Comparison of ENCODE assay signal across 20 cellular contexts in genomic region chr6:20098267-20098876, GRCh38.
"Had no signal": no experiment of that assay in that cellular context is flagged by ENCODE, and none has a peak within 500 bp of the region (broad histone marks: within the 10 kb centered on the region; RNA-seq: fewer than 3 reads in every experiment).

No MANE protein-coding gene starts in this region.

- H3K36me3 ChIP-seq: gastrocnemius medialis, pancreas had no signal

- H3K4me3 Mint-ChIP-seq: activated B cell treated with CpG ODN at 0.5 μM for 24 hours; activated CD4-positive, alpha-beta memory T cell treated with anti-CD3 and anti-CD28 coated beads for 36 hours; activated CD4-positive, alpha-beta T cell treated with anti-CD3 and anti-CD28 coated beads for 36 hours; activated naive CD8-positive, alpha-beta T cell treated with anti-CD3 and anti-CD28 coated beads for 36 hours; natural killer cell had no signal

- H3K36me3 Mint-ChIP-seq: activated naive CD8-positive, alpha-beta T cell treated with anti-CD3 and anti-CD28 coated beads for 36 hours; natural killer cell had no signal

- DNase-seq: activated B cell treated with CpG ODN at 0.5 μM for 24 hours; activated CD4-positive, alpha-beta memory T cell treated with anti-CD3 and anti-CD28 coated beads for 36 hours; activated CD4-positive, alpha-beta T cell treated with anti-CD3 and anti-CD28 coated beads for 36 hours; activated naive CD4-positive, alpha-beta T cell treated with Interleukin-2 at 50 U/mL for 16 hours; activated naive CD8-positive, alpha-beta T cell treated with anti-CD3 and anti-CD28 coated beads for 36 hours; activated T-cell treated with anti-CD3 and anti-CD28 coated beads, Interleukin-2, amount 50 U/mL, for 48 hours; gastrocnemius medialis; head of caudate nucleus; hypothalamus; midbrain; natural killer cell; pancreas; stimulated activated CD4-positive, alpha-beta T cell treated with anti-CD3 and anti-CD28 coated beads, Interleukin-15, amount 100 ng/mL, for 24 hours; stimulated activated CD8-positive, alpha-beta memory T cell treated with anti-CD3 and anti-CD28 coated beads, Interleukin-4, amount 100 ng/mL, for 48 hours; stimulated activated naive CD4-positive, alpha-beta T cell; T1000; tibial artery had no signal

- H3K4me1 ChIP-seq: pancreas, tibial artery had no signal

- H3K27ac Mint-ChIP-seq: activated B cell treated with CpG ODN at 0.5 μM for 24 hours; activated CD4-positive, alpha-beta memory T cell treated with anti-CD3 and anti-CD28 coated beads for 36 hours; activated CD4-positive, alpha-beta T cell treated with anti-CD3 and anti-CD28 coated beads for 36 hours; activated naive CD8-positive, alpha-beta T cell treated with anti-CD3 and anti-CD28 coated beads for 36 hours; natural killer cell had no signal

- H3K4me3 ChIP-seq: gastrocnemius medialis, pancreas, smooth muscle cell, tibial artery had no signal

- H3K4me2 ChIP-seq: smooth muscle cell had no signal

- H3K9me3 ChIP-seq: gastrocnemius medialis, neutrophil, pancreas, tibial artery had no signal

- H3K27ac ChIP-seq: gastrocnemius medialis, neutrophil, pancreas, tibial artery had no signal

- ATAC-seq: activated CD4-positive, alpha-beta T cell treated with anti-CD3 and anti-CD28 coated beads for 36 hours; gastrocnemius medialis; natural killer cell; pancreas; sciatic nerve had no signal

- H3K27me3 Mint-ChIP-seq: activated B cell treated with CpG ODN at 0.5 μM for 24 hours; activated CD4-positive, alpha-beta memory T cell treated with anti-CD3 and anti-CD28 coated beads for 36 hours; activated CD4-positive, alpha-beta T cell treated with anti-CD3 and anti-CD28 coated beads for 36 hours; activated naive CD8-positive, alpha-beta T cell treated with anti-CD3 and anti-CD28 coated beads for 36 hours had no signal

- H3K9me3 Mint-ChIP-seq: activated B cell treated with CpG ODN at 0.5 μM for 24 hours; activated CD4-positive, alpha-beta memory T cell treated with anti-CD3 and anti-CD28 coated beads for 36 hours; activated naive CD8-positive, alpha-beta T cell treated with anti-CD3 and anti-CD28 coated beads for 36 hours; natural killer cell had no signal

- H3K27me3 ChIP-seq: gastrocnemius medialis, neutrophil, pancreas, tibial artery had no signal

- H3K4me1 Mint-ChIP-seq: activated B cell treated with CpG ODN at 0.5 μM for 24 hours; activated CD4-positive, alpha-beta T cell treated with anti-CD3 and anti-CD28 coated beads for 36 hours; activated naive CD8-positive, alpha-beta T cell treated with anti-CD3 and anti-CD28 coated beads for 36 hours; natural killer cell had no signal
